In the genomic region with DNA sequence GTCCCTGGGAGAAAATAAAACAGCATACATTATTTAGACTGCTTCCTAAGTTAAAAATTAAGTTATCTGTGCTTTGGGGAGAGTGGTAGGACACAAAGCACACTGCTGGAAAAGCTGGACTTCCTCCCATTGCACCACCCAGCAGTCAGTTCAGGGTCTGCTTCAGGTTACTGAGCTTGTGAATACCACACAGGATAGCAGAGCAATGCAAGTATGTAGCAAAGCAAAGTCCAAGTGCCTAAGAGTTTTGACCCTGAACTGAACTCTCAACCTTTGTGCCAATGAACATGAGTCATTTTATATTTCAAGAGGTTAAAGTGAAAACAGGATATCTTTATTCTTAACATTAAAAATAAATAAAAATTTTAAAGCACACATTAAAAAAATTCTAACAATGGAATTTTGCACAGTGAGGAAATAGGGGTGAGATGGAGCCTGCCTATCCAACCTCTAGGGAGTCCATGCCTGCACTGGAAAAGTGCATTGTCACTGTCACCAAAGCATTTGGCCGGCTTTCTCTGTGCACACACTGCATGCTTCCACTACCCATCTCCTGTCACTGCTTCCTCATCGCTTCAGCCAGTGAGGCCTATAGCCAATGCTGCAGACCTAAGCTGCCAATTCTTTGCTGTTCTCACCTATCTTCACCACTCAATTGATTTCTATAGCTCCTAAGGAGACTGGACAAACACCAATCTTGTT, we compare ENCODE assay signal across 14 cellular contexts. TPM values are rescaled to one million over a fixed set of nuclear protein-coding genes. Genes with fewer than 3 reads are reported as not detected.
DNase-seq lines count a peak whose midpoint lies in the region; ATAC-seq and TF ChIP-seq lines count a peak whose summit lies in the region.
"Had no signal": no experiment of that assay in that cellular context is flagged by ENCODE, and none has a peak within 500 bp of the region (broad histone marks: within the 10 kb centered on the region; RNA-seq: fewer than 3 reads in every experiment).

No MANE protein-coding gene starts in this region.

- peaks cover 34% of the 10 kb centered on the region for H3K4me1 Mint-ChIP-seq in progenitor cell of endocrine pancreas (ENCODE audit: low read depth)
- peaks cover 0 to 7% of the 10 kb centered on the region in 2 donors for H3K4me1 Mint-ChIP-seq in natural killer cell
- H3K4me1 Mint-ChIP-seq: naive B cell had no signal

- no peaks in the 10 kb centered on the region; the same call in 1 of the 2 replicates for H3K36me3 ChIP-seq in H7 (replicated peaks; ENCODE audit: control insufficient read depth, insufficient read depth, low read length)
- H3K36me3 ChIP-seq in SJSA1: no peaks in the 10 kb centered on the region

- H3K27me3 Mint-ChIP-seq in progenitor cell of endocrine pancreas (no peaks in the 10 kb centered on the region), natural killer cell (ENCODE audit: low read depth in 2 of 2) (no peaks in the 10 kb centered on the region)
- H3K27me3 Mint-ChIP-seq: naive B cell; stimulated activated naive CD8-positive, alpha-beta T cell treated with anti-CD3 and anti-CD28 coated beads, Interleukin-15, Interleukin-2, amounts not matched to agents 100 ng/mL and 50 ng/mL, for 24 hours had no signal

- H3K9me3 Mint-ChIP-seq in progenitor cell of endocrine pancreas (ENCODE audit: low read depth) (peaks cover 10% of the 10 kb centered on the region), natural killer cell (no peaks in the 10 kb centered on the region)
- H3K9me3 Mint-ChIP-seq: naive B cell; stimulated activated naive CD8-positive, alpha-beta T cell treated with anti-CD3 and anti-CD28 coated beads, Interleukin-15, Interleukin-2, amounts not matched to agents 100 ng/mL and 50 ng/mL, for 24 hours had no signal

- intact Hi-C loops in natural killer cell (cut with micrococcal nuclease): no loop called here

- TF ChIP-seq CTCF in progenitor cell of endocrine pancreas (IDR thresholded peaks at IDR 0.05; ENCODE audit: unreplicated experiment) (no peak), natural killer cell (IDR thresholded peaks at IDR 0.05) (no peak)

- H3K27ac ChIP-seq in SJSA1: peak overlapping the region; percentile 67
- H3K27ac ChIP-seq: GM23248, SK-N-MC had no signal

- ATAC-seq in natural killer cell: no peak

- H3K4me3 Mint-ChIP-seq in progenitor cell of endocrine pancreas (ENCODE audit: low read depth) (no peak overlapping the region), natural killer cell (no peak overlapping the region)
- H3K4me3 Mint-ChIP-seq: naive B cell; stimulated activated naive CD8-positive, alpha-beta T cell treated with anti-CD3 and anti-CD28 coated beads, Interleukin-15, Interleukin-2, amounts not matched to agents 100 ng/mL and 50 ng/mL, for 24 hours had no signal

- H3K27me3 ChIP-seq in H7 (ENCODE audit: control insufficient read depth, insufficient read depth, low read length): no peaks in the 10 kb centered on the region
- no peaks in the 10 kb centered on the region for H3K27me3 ChIP-seq in SJSA1 (replicated peaks)

- peaks cover 52% of the 10 kb centered on the region for H3K4me1 ChIP-seq in SJSA1 (replicated peaks)

- H3K4me3 ChIP-seq in H7 (ENCODE audit: insufficient read depth, low read depth, low read length): no peak overlapping the region
- H3K4me3 ChIP-seq in SJSA1: no peak overlapping the region
- H3K4me3 ChIP-seq: GM23248, SK-N-MC had no signal

- H3K9me3 ChIP-seq in SJSA1 (replicated peaks): no peaks in the 10 kb centered on the region

- DNase-seq in H7 (peak; percentile 9), SJSA1 (ENCODE audit: low read depth in 1 of 2, low spot score in 2 of 2) (peak in 1 of 2 experiments; percentile 19), fibroblast of peridontal ligament (ENCODE audit: extremely low read depth) (peak; percentile 23), progenitor cell of endocrine pancreas (ENCODE audit: low spot score, unreplicated experiment) (no peak), islet precursor cell (no peak), natural killer cell (no peak), GM19238 (ENCODE audit: insufficient read length, low spot score) (no peak), HK-2 (ENCODE audit: unreplicated experiment) (no peak)
- DNase-seq: anterior cingulate cortex, GM23248, naive B cell, NCI-H2081 had no signal

- peaks cover 2% of the 10 kb centered on the region for H3K36me3 Mint-ChIP-seq in progenitor cell of endocrine pancreas (ENCODE audit: insufficient read depth)
- H3K36me3 Mint-ChIP-seq in natural killer cell: no peaks in the 10 kb centered on the region
- H3K36me3 Mint-ChIP-seq: naive B cell had no signal

- H3K27ac Mint-ChIP-seq in progenitor cell of endocrine pancreas: peak overlapping the region; percentile 71
- H3K27ac Mint-ChIP-seq in natural killer cell: no peak overlapping the region
- H3K27ac Mint-ChIP-seq: stimulated activated naive CD8-positive, alpha-beta T cell treated with anti-CD3 and anti-CD28 coated beads, Interleukin-15, Interleukin-2, amounts not matched to agents 100 ng/mL and 50 ng/mL, for 24 hours had no signal

RNA-seq across cellular contexts. Expression of gene ABCG2, which starts 50.9 kb away (rescaled TPM):
- total RNA-seq in H7 (2014; rRNA removed; shearing (Covaris generic)): 3.3 and 9.0 TPM in 2 replicates
- 11.9 and 14.5 TPM in 2 replicates for total RNA-seq in SJSA1 (2014; rRNA removed; shearing (Covaris generic))
- total RNA-seq in progenitor cell of endocrine pancreas: 2.3 and 2.6 TPM in 2 replicates
- under 1 TPM; 0.19 to 0.73 (median 0.61) TPM for total RNA-seq in natural killer cell

Comparison
In these comparisons a context has a peak if more than half of its experiments do, and no peak if none do; other contexts are left out.
1. DNase-seq: peak in H7 (single experiment) and fibroblast of peridontal ligament (single experiment); none in progenitor cell of endocrine pancreas (single experiment), islet precursor cell (single experiment), natural killer cell (single experiment), GM19238 (single experiment) and HK-2 (single experiment).